ENCODE assay signal across 2 cellular contexts in the genomic region with DNA sequence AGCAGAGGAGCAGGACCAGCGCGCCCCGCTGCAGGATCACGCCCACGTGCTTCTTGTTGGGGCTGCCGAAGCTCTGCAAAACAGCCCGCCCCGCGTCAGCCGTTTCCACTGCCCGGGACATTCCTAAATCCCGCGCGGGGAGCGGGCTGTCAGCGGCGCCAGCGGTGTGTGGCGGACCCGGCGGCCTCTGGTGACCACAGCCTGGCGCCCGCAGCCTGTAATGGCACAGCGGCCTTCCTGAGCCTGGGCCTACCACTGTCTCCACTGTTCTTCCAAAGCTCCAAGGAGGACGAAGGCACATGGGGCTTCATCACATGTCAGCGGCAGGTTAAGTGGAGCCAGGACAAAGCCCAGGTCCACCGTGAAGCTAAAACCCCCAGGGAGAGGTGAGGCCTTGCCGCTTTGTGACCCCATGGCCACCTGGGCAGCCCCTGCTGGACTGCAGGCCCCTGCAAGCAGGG.
TF ChIP-seq lines count a peak whose summit lies in the region.

No MANE protein-coding gene starts in this region.

TF ChIP-seq in GM23338, 12 proteins besides CTCF, POLR2A, EP300 and RAD21:
- no peak for TF ChIP-seq POLR2AphosphoS5 (IDR thresholded peaks at IDR 0.05; ENCODE audit: low read depth)
- no peak for TF ChIP-seq NANOG (IDR thresholded peaks at IDR 0.05; ENCODE audit: borderline replicate concordance)
- TF ChIP-seq STAT1 (IDR thresholded peaks at IDR 0.05; ENCODE audit: unreplicated experiment) = no peak
- TF ChIP-seq, protein P1, sequence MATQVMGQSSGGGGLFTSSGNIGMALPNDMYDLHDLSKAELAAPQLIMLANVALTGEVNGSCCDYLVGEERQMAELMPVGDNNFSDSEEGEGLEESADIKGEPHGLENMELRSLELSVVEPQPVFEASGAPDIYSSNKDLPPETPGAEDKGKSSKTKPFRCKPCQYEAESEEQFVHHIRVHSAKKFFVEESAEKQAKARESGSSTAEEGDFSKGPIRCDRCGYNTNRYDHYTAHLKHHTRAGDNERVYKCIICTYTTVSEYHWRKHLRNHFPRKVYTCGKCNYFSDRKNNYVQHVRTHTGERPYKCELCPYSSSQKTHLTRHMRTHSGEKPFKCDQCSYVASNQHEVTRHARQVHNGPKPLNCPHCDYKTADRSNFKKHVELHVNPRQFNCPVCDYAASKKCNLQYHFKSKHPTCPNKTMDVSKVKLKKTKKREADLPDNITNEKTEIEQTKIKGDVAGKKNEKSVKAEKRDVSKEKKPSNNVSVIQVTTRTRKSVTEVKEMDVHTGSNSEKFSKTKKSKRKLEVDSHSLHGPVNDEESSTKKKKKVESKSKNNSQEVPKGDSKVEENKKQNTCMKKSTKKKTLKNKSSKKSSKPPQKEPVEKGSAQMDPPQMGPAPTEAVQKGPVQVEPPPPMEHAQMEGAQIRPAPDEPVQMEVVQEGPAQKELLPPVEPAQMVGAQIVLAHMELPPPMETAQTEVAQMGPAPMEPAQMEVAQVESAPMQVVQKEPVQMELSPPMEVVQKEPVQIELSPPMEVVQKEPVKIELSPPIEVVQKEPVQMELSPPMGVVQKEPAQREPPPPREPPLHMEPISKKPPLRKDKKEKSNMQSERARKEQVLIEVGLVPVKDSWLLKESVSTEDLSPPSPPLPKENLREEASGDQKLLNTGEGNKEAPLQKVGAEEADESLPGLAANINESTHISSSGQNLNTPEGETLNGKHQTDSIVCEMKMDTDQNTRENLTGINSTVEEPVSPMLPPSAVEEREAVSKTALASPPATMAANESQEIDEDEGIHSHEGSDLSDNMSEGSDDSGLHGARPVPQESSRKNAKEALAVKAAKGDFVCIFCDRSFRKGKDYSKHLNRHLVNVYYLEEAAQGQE (IDR thresholded peaks at IDR 0.05; ENCODE audit: unreplicated experiment) = no peak
- TF ChIP-seq, protein P2, sequence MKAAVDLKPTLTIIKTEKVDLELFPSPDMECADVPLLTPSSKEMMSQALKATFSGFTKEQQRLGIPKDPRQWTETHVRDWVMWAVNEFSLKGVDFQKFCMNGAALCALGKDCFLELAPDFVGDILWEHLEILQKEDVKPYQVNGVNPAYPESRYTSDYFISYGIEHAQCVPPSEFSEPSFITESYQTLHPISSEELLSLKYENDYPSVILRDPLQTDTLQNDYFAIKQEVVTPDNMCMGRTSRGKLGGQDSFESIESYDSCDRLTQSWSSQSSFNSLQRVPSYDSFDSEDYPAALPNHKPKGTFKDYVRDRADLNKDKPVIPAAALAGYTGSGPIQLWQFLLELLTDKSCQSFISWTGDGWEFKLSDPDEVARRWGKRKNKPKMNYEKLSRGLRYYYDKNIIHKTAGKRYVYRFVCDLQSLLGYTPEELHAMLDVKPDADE (IDR thresholded peaks at IDR 0.05) = no peak
- TF ChIP-seq, protein P3, sequence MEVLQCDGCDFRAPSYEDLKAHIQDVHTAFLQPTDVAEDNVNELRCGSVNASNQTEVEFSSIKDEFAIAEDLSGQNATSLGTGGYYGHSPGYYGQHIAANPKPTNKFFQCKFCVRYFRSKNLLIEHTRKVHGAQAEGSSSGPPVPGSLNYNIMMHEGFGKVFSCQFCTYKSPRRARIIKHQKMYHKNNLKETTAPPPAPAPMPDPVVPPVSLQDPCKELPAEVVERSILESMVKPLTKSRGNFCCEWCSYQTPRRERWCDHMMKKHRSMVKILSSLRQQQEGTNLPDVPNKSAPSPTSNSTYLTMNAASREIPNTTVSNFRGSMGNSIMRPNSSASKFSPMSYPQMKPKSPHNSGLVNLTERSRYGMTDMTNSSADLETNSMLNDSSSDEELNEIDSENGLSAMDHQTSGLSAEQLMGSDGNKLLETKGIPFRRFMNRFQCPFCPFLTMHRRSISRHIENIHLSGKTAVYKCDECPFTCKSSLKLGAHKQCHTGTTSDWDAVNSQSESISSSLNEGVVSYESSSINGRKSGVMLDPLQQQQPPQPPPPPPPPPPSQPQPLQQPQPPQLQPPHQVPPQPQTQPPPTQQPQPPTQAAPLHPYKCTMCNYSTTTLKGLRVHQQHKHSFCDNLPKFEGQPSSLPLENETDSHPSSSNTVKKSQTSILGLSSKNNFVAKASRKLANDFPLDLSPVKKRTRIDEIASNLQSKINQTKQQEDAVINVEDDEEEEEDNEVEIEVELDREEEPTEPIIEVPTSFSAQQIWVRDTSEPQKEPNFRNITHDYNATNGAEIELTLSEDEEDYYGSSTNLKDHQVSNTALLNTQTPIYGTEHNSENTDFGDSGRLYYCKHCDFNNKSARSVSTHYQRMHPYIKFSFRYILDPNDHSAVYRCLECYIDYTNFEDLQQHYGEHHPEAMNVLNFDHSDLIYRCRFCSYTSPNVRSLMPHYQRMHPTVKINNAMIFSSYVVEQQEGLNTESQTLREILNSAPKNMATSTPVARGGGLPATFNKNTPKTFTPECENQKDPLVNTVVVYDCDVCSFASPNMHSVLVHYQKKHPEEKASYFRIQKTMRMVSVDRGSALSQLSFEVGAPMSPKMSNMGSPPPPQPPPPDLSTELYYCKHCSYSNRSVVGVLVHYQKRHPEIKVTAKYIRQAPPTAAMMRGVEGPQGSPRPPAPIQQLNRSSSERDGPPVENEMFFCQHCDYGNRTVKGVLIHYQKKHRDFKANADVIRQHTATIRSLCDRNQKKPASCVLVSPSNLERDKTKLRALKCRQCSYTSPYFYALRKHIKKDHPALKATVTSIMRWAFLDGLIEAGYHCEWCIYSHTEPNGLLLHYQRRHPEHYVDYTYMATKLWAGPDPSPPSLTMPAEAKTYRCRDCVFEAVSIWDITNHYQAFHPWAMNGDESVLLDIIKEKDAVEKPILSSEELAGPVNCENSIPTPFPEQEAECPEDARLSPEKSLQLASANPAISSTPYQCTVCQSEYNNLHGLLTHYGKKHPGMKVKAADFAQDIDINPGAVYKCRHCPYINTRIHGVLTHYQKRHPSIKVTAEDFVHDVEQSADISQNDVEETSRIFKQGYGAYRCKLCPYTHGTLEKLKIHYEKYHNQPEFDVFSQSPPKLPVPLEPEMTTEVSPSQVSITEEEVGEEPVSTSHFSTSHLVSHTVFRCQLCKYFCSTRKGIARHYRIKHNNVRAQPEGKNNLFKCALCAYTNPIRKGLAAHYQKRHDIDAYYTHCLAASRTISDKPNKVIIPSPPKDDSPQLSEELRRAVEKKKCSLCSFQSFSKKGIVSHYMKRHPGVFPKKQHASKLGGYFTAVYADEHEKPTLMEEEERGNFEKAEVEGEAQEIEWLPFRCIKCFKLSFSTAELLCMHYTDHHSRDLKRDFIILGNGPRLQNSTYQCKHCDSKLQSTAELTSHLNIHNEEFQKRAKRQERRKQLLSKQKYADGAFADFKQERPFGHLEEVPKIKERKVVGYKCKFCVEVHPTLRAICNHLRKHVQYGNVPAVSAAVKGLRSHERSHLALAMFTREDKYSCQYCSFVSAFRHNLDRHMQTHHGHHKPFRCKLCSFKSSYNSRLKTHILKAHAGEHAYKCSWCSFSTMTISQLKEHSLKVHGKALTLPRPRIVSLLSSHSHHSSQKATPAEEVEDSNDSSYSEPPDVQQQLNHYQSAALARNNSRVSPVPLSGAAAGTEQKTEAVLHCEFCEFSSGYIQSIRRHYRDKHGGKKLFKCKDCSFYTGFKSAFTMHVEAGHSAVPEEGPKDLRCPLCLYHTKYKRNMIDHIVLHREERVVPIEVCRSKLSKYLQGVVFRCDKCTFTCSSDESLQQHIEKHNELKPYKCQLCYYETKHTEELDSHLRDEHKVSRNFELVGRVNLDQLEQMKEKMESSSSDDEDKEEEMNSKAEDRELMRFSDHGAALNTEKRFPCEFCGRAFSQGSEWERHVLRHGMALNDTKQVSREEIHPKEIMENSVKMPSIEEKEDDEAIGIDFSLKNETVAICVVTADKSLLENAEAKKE (CRISPR knock-in tag; IDR thresholded peaks at IDR 0.05) = no peak
- TF ChIP-seq JUNB (IDR thresholded peaks at IDR 0.05; ENCODE audit: unreplicated experiment) = no peak
- no peak for TF ChIP-seq ZNF114 (CRISPR knock-in tag; IDR thresholded peaks at IDR 0.05)
- no peak for TF ChIP-seq EZH2 (IDR thresholded peaks at IDR 0.05; ENCODE audit: low read depth, unreplicated experiment)
- no peak for TF ChIP-seq ZNF331 (CRISPR knock-in tag; IDR thresholded peaks at IDR 0.05; ENCODE audit: low read depth)

TF ChIP-seq in K562, 482 proteins besides CTCF, POLR2A, EP300 and RAD21:
- TF ChIP-seq ARID1B (IDR thresholded peaks at IDR 0.05) (no peak), L3MBTL2 (IDR thresholded peaks at IDR 0.05) (0 out of 2 replicates have a peak, but pooled peaks have one; percentile 10)
